Comparison of ENCODE assay signal across 8 cellular contexts in genomic region chr12:76762556-76762955, GRCh38. TPM values are rescaled to one million over a fixed set of nuclear protein-coding genes. Genes with fewer than 3 reads are reported as not detected.
DNase-seq lines count a peak whose midpoint lies in the region; ATAC-seq and TF ChIP-seq lines count a peak whose summit lies in the region.

No MANE protein-coding gene starts in this region.

- H3K9me3 ChIP-seq in iPS-15b (ENCODE audit: control insufficient read depth, insufficient read depth, low read length), result no peaks in the 10 kb centered on the region

- DNase-seq in activated naive CD4-positive, alpha-beta T cell treated with anti-CD3 and anti-CD28 coated beads for 36 hours, result no peak
- DNase-seq in activated naive CD4-positive, alpha-beta T cell (lab: John Stamatoyannopoulos, UW), result no peak
- DNase-seq in WTC11 (ENCODE audit: low spot score) (no peak), kidney glomerular epithelial cell (lab: John Stamatoyannopoulos, UW) (no peak), NCI-H128 (lab: John Stamatoyannopoulos, UW; ENCODE audit: unreplicated experiment) (no peak)
- DNase-seq in stimulated activated naive B cell treated with anti-CD40 and anti-IgM and Interleukin-4, amounts not matched to agents 10 μg/mL and 1 μg/mL and 100 μg/mL, for 72 hours, result no peak
- DNase-seq in stimulated activated CD4-positive, alpha-beta T cell treated with anti-CD3 and anti-CD28 coated beads, Interleukin-2, amount 100 ng/mL, for 48 hours, result no peak

- CTCF ChIA-PET in activated naive CD4-positive, alpha-beta T cell treated with anti-CD3 and anti-CD28 coated beads for 36 hours (lab: Charles Lee), result interaction anchor here (1.0 kb wide), 1 partner anchor 15 kb away, joined by 3 read pairs; no protein-coding TSS in a partner anchor
- CTCF ChIA-PET in WTC11 (lab: Charles Lee), result interaction anchor here (0.6 to 1.2 kb wide), 2 partner anchors 9 to 132 kb away, joined by 3 to 4 read pairs; no protein-coding TSS in a partner anchor

- H3K4me3 Mint-ChIP-seq in activated naive CD4-positive, alpha-beta T cell treated with anti-CD3 and anti-CD28 coated beads for 36 hours, result peak overlapping the region; percentile 98
- H3K4me3 Mint-ChIP-seq in WTC11, result peak overlapping the region; percentile 97
- peak overlapping the region in 1 of 2 donors; percentile 96 for H3K4me3 Mint-ChIP-seq in stimulated activated naive B cell treated with anti-CD40 and anti-IgM and Interleukin-4, amounts not matched to agents 10 μg/mL and 1 μg/mL and 100 μg/mL, for 72 hours

- peaks cover 1% of the 10 kb centered on the region for H3K36me3 Mint-ChIP-seq in activated naive CD4-positive, alpha-beta T cell treated with anti-CD3 and anti-CD28 coated beads for 36 hours (ENCODE audit: low read depth)
- no peaks in the 10 kb centered on the region for H3K36me3 Mint-ChIP-seq in WTC11
- no peaks in the 10 kb centered on the region for H3K36me3 Mint-ChIP-seq in stimulated activated naive B cell treated with anti-CD40 and anti-IgM and Interleukin-4, amounts not matched to agents 10 μg/mL and 1 μg/mL and 100 μg/mL, for 72 hours

- POLR2A ChIA-PET in WTC11 (lab: Charles Lee), result interaction anchor here (0.7 to 1.6 kb wide), 3 partner anchors 9 to 15 kb away, joined by 3 to 11 read pairs (median 4); no protein-coding TSS in a partner anchor

- peaks cover 30% of the 10 kb centered on the region for H3K4me1 Mint-ChIP-seq in activated naive CD4-positive, alpha-beta T cell treated with anti-CD3 and anti-CD28 coated beads for 36 hours (ENCODE audit: low read depth)
- H3K4me1 Mint-ChIP-seq in WTC11, result peaks cover 38% of the 10 kb centered on the region
- peaks cover 19 to 39% of the 10 kb centered on the region in 2 donors for H3K4me1 Mint-ChIP-seq in stimulated activated naive B cell treated with anti-CD40 and anti-IgM and Interleukin-4, amounts not matched to agents 10 μg/mL and 1 μg/mL and 100 μg/mL, for 72 hours

- H3K27me3 ChIP-seq in iPS-15b (ENCODE audit: control insufficient read depth, insufficient read depth, low read length), result no peaks in the 10 kb centered on the region

- H3K4me3 ChIP-seq in iPS-15b (ENCODE audit: low read depth, low read length), result peak overlapping the region; percentile 95

- peaks cover 3% of the 10 kb centered on the region for H3K4me1 ChIP-seq in iPS-15b (ENCODE audit: control insufficient read depth, insufficient read depth, low read length)

- no peaks in the 10 kb centered on the region for H3K36me3 ChIP-seq in iPS-15b (ENCODE audit: control insufficient read depth, insufficient read depth, low read length)

- peak; percentile 20 for ATAC-seq in WTC11
- no peak for ATAC-seq in stimulated activated naive B cell treated with anti-CD40 and anti-IgM and Interleukin-4, amounts not matched to agents 10 μg/mL and 1 μg/mL and 100 μg/mL, for 72 hours (replicated peaks)

- intact Hi-C loops in activated naive CD4-positive, alpha-beta T cell treated with anti-CD3 and anti-CD28 coated beads for 36 hours (cut with micrococcal nuclease), result loop anchor here (5.0 to 10.0 kb wide), 3 partner anchors 305 to 1370 kb away; partner anchors contain the start of genes E2F7, GLIPR1 and GLIPR1L2

- no peaks in the 10 kb centered on the region for H3K9me3 Mint-ChIP-seq in activated naive CD4-positive, alpha-beta T cell treated with anti-CD3 and anti-CD28 coated beads for 36 hours
- H3K9me3 Mint-ChIP-seq in WTC11, result peaks cover 4% of the 10 kb centered on the region; the same call in 1 of the 2 replicates
- H3K9me3 Mint-ChIP-seq in stimulated activated naive B cell treated with anti-CD40 and anti-IgM and Interleukin-4, amounts not matched to agents 10 μg/mL and 1 μg/mL and 100 μg/mL, for 72 hours, result no peaks in the 10 kb centered on the region

- H3K27me3 Mint-ChIP-seq in activated naive CD4-positive, alpha-beta T cell treated with anti-CD3 and anti-CD28 coated beads for 36 hours (ENCODE audit: low read depth), result no peaks in the 10 kb centered on the region
- no peaks in the 10 kb centered on the region for H3K27me3 Mint-ChIP-seq in WTC11 (ENCODE audit: low read depth)
- no peaks in the 10 kb centered on the region for H3K27me3 Mint-ChIP-seq in stimulated activated naive B cell treated with anti-CD40 and anti-IgM and Interleukin-4, amounts not matched to agents 10 μg/mL and 1 μg/mL and 100 μg/mL, for 72 hours

- no peak for TF ChIP-seq CTCF in WTC11 (IDR thresholded peaks at IDR 0.05)

- H3K9ac ChIP-seq in iPS-15b (ENCODE audit: low read depth, low read length), result peak overlapping the region; percentile 87

- no peak overlapping the region for H3K27ac Mint-ChIP-seq in activated naive CD4-positive, alpha-beta T cell treated with anti-CD3 and anti-CD28 coated beads for 36 hours
- H3K27ac Mint-ChIP-seq in WTC11, result peak overlapping the region; percentile 99
- peak overlapping the region; percentile 82 for H3K27ac Mint-ChIP-seq in stimulated activated naive B cell treated with anti-CD40 and anti-IgM and Interleukin-4, amounts not matched to agents 10 μg/mL and 1 μg/mL and 100 μg/mL, for 72 hours

TF ChIP-seq in WTC11, 78 proteins besides CTCF, POLR2A, EP300 and RAD21:
- TF ChIP-seq ZNF121 (CRISPR knock-in tag; IDR thresholded peaks at IDR 0.05) (no peak), NR2C2 (CRISPR knock-in tag; IDR thresholded peaks at IDR 0.05) (no peak), SMAD4 (CRISPR knock-in tag; IDR thresholded peaks at IDR 0.05) (no peak), USF2 (CRISPR knock-in tag; IDR thresholded peaks at IDR 0.05) (no peak), ETV6 (CRISPR knock-in tag; IDR thresholded peaks at IDR 0.05) (peak; percentile 67), E2F5 (CRISPR knock-in tag; IDR thresholded peaks at IDR 0.05) (peak; percentile 70), NR1H2 (CRISPR knock-in tag; IDR thresholded peaks at IDR 0.05) (no peak)
- TF ChIP-seq, protein P1, sequence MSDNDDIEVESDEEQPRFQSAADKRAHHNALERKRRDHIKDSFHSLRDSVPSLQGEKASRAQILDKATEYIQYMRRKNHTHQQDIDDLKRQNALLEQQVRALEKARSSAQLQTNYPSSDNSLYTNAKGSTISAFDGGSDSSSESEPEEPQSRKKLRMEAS (CRISPR knock-in tag; IDR thresholded peaks at IDR 0.05), result 0 out of 2 replicates have a peak, but pooled peaks have one; percentile 40
- TF ChIP-seq, protein P2, sequence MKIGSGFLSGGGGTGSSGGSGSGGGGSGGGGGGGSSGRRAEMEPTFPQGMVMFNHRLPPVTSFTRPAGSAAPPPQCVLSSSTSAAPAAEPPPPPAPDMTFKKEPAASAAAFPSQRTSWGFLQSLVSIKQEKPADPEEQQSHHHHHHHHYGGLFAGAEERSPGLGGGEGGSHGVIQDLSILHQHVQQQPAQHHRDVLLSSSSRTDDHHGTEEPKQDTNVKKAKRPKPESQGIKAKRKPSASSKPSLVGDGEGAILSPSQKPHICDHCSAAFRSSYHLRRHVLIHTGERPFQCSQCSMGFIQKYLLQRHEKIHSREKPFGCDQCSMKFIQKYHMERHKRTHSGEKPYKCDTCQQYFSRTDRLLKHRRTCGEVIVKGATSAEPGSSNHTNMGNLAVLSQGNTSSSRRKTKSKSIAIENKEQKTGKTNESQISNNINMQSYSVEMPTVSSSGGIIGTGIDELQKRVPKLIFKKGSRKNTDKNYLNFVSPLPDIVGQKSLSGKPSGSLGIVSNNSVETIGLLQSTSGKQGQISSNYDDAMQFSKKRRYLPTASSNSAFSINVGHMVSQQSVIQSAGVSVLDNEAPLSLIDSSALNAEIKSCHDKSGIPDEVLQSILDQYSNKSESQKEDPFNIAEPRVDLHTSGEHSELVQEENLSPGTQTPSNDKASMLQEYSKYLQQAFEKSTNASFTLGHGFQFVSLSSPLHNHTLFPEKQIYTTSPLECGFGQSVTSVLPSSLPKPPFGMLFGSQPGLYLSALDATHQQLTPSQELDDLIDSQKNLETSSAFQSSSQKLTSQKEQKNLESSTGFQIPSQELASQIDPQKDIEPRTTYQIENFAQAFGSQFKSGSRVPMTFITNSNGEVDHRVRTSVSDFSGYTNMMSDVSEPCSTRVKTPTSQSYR (CRISPR knock-in tag; IDR thresholded peaks at IDR 0.05), result no peak

RNA-seq across cellular contexts. Expression of gene ZDHHC17, which starts 1.4 kb away (rescaled TPM):
- 10 to 100 TPM; 19.1 to 22.2 TPM for total RNA-seq in activated naive CD4-positive, alpha-beta T cell treated with anti-CD3 and anti-CD28 coated beads for 36 hours
- total RNA-seq in WTC11 (2021), result 30.7 to 36.9 TPM (median 30.7 TPM) in 3 replicates
